ENCODE assay signal across 1 cellular context in genomic region chr22:27705391-27706080, GRCh38.
A peak's percentile ranks its signal among the peaks of the same experiment; 100 is the strongest.
TF ChIP-seq lines count a peak whose summit lies in the region.

No MANE protein-coding gene starts in this region.

TF ChIP-seq in HepG2, 621 proteins besides CTCF, POLR2A, EP300 and RAD21 (continued from another document):
- TF ChIP-seq DRAP1 (CRISPR knock-in tag; IDR thresholded peaks at IDR 0.05): no peak
- TF ChIP-seq CEBPG (CRISPR knock-in tag; IDR thresholded peaks at IDR 0.05): peak; percentile 81
- 0 out of 2 replicates have a peak, but pooled peaks have one; percentile 17 for TF ChIP-seq ZNF12 (CRISPR knock-in tag; IDR thresholded peaks at IDR 0.05)
- TF ChIP-seq MAFK (conservative IDR thresholded peaks at IDR 0.05 in 1 of 2, IDR thresholded peaks at IDR 0.05 in 1 of 2; ENCODE audit: low read length in 2 of 2): peak; percentile 75 to 88
- TF ChIP-seq TIGD3 (CRISPR knock-in tag; IDR thresholded peaks at IDR 0.05; ENCODE audit: borderline replicate concordance): no peak
